In the genomic region with DNA sequence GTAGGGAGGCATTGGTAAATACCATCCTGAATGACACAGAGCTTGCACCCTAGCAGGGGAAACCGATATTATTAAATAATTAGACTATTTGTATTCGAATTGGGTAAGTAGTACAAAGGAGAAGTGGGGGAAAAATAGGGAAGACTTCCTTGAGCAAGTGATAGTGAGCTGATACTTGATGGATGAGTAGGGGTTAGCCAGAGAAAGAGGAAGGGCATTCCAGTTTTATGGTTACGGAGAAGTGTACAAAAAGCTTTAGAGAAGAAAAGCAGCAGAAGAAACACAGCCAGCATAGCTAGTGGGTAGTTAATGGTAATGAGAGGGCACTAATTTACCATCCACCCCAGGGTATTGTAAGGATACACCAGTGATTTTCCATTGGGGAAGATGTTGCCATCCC, we compare ENCODE assay signal across 1 cellular context.
TF ChIP-seq lines count a peak whose summit lies in the region.

No MANE protein-coding gene starts in this region.

TF ChIP-seq in HEK293, 187 proteins besides CTCF, POLR2A, EP300 and RAD21 (continued from another document):
- TF ChIP-seq ZNF362 (tag by site-specific recombination; IDR thresholded peaks at IDR 0.05) = no peak
TF ChIP-seq in HEK293: peak in this region for 0.
